Comparison of ENCODE assay signal across 22 cellular contexts in the genomic region with DNA sequence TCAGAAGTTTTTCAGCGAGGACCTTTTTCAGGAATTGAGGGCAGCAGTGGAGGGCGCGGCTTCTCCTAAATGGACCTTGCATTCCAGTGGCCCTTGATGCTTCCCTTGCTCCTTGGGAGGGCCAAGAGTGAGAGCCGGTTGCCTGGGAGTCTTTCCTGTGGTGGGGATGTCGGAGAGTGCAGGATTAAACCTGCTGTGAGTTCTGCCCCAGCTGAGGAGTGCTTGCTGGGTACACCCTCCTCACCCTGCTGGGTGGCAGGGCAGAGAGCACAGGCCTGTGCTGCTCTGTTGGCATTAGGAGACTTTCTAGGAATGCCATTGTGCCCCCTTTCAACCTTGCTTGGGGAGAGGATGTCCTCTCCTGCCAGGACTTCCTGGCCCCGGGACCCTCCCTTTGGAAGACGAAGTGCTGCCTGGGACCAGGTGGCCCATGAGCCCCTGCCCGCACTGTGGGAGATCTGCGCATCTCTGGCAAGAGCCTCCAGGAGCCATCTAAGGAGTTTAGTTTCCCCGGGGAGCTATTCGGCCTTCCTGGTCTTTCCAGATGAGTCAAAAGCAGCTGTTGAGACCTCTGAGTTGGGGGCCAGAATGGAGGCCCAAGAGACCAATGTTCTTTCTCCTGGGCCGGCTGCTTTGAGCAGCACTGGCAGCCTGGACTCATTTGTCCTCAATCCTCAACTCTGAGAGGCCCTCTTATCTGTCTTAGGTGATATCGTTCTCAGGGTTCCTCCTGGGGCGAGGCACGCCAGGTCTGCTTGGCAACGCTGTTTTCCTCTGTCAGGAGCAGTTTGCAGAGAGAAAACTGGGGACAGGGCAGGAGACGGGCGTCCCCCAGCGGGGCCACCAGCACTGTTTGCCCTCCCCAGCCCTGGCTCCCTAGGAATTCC. TPM values are rescaled to one million over a fixed set of nuclear protein-coding genes. Genes with fewer than 3 reads are reported as not detected.
DNase-seq lines count a peak whose midpoint lies in the region; ATAC-seq and TF ChIP-seq lines count a peak whose summit lies in the region.
"Had no signal": no experiment of that assay in that cellular context is flagged by ENCODE, and none has a peak within 500 bp of the region (broad histone marks: within the 10 kb centered on the region; RNA-seq: fewer than 3 reads in every experiment).

No MANE protein-coding gene starts in this region.

- H3K4me1 ChIP-seq in HCT116 (ENCODE audit: control insufficient read depth in 1 of 2, insufficient read depth in 2 of 2, low read length in 2 of 2) (peaks cover 46 to 66% of the 10 kb centered on the region in 2 experiments), duodenal mucosa (ENCODE audit: control insufficient read depth in 1 of 2, insufficient read depth in 2 of 2, low read length in 2 of 2) (peaks cover 41 to 52% of the 10 kb centered on the region in 2 donors), mesendoderm (ENCODE audit: control insufficient read depth, low read depth, low read length) (no peaks in the 10 kb centered on the region), suprapubic skin (peaks cover 9% of the 10 kb centered on the region), gastrocnemius medialis (peaks cover 2 to 6% of the 10 kb centered on the region in 2 donors)

- no peak overlapping the region for H2AK5ac ChIP-seq in mesendoderm (ENCODE audit: low read length)

- H3K4me2 ChIP-seq in HCT116 (ENCODE audit: low read length) (peak overlapping the region; percentile 79), mesendoderm (ENCODE audit: low read length) (no peak overlapping the region)
- H3K4me2 ChIP-seq: KMS-11 had no signal

- CTCF ChIA-PET in HCT116 (lab: Charles Lee) = no interaction called here
- CTCF ChIA-PET in activated CD4-positive, alpha-beta memory T cell treated with anti-CD3 and anti-CD28 coated beads for 36 hours (lab: Charles Lee) = interaction anchor here (0.6 kb wide), 1 partner anchor 215 kb away, joined by 3 read pairs; no protein-coding TSS in a partner anchor

- BruUV-seq in HCT116 (replicated peaks; lab: Mats Ljungman, UMichigan) = no TSS peak

- ATAC-seq in HCT116 = peak; percentile 28
- no peak for ATAC-seq in gastrocnemius medialis
- ATAC-seq: effector memory CD8-positive, alpha-beta T cell; heart right ventricle had no signal

- H3K27ac ChIP-seq in HCT116 (ENCODE audit: low read depth, low read length) (peak overlapping the region; percentile 98), duodenal mucosa (ENCODE audit: low read depth, low read length) (peak overlapping the region; percentile 58), mesendoderm (ENCODE audit: low read depth, low read length) (no peak overlapping the region), suprapubic skin (peak overlapping the region; percentile 2), gastrocnemius medialis (no peak overlapping the region)
- H3K27ac ChIP-seq: heart right ventricle, KMS-11, VCaP had no signal

- H3K36me3 ChIP-seq in HCT116 (ENCODE audit: control insufficient read depth in 1 of 2, insufficient read depth in 2 of 2, low read length in 2 of 2) (peaks cover 0 to 11% of the 10 kb centered on the region in 2 experiments; a peak in 1 of 4 replicates), duodenal mucosa (ENCODE audit: control insufficient read depth in 1 of 2, insufficient read depth in 2 of 2, low read length in 2 of 2) (peaks cover 0 to 14% of the 10 kb centered on the region in 2 donors), mesendoderm (ENCODE audit: control insufficient read depth, insufficient read depth, low read length) (no peaks in the 10 kb centered on the region), suprapubic skin (peaks cover 6% of the 10 kb centered on the region), gastrocnemius medialis (no peaks in the 10 kb centered on the region)
- H3K36me3 ChIP-seq: heart right ventricle had no signal

- in situ Hi-C loops in gastrocnemius medialis (cut with MboI; ENCODE audit: low sequenced_read_pairs in 4 of 4) = loop anchor here in 3 of 4 donors (25.0 kb wide), 1 partner anchor 219 kb away; no protein-coding TSS in a partner anchor

- RAD21 ChIA-PET in HCT116 (lab: Charles Lee; ENCODE audit: low non-redundant PET in 1 of 2, low total read pairs in 2 of 2, uncharacterized antibody in 2 of 2, unreplicated experiment in 2 of 2) = no interaction called here

- no peak overlapping the region for H2BK15ac ChIP-seq in mesendoderm (replicated peaks; ENCODE audit: low read depth)

- H3K9me2 ChIP-seq in HCT116 (ENCODE audit: insufficient read depth) = no peaks in the 10 kb centered on the region

- no peak overlapping the region for H3K4ac ChIP-seq in mesendoderm (ENCODE audit: low read depth, low read length)

- no peak overlapping the region for H2AFZ ChIP-seq in HCT116 (ENCODE audit: low read depth, low read length, poor library complexity, severe bottlenecking)

- no peak overlapping the region for H2BK120ac ChIP-seq in mesendoderm (ENCODE audit: low read depth, low read length)

- intact Hi-C loops in HCT116 (cut with micrococcal nuclease) = no loop called here
- intact Hi-C loops in activated CD4-positive, alpha-beta memory T cell treated with anti-CD3 and anti-CD28 coated beads for 36 hours (cut with micrococcal nuclease) = no loop called here
- intact Hi-C loops in gastrocnemius medialis (cut with DNase I; ENCODE audit: low total_unique reads) = no loop called here

- no peak overlapping the region for H4K8ac ChIP-seq in mesendoderm (ENCODE audit: low read depth, low read length)

- H3K9me3 ChIP-seq in HCT116 (ENCODE audit: control insufficient read depth in 1 of 2, insufficient read depth in 1 of 2, low read depth in 1 of 2, low read length in 2 of 2) (no peaks in the 10 kb centered on the region), duodenal mucosa (ENCODE audit: control insufficient read depth in 1 of 2, low read length in 2 of 2) (no peaks in the 10 kb centered on the region), suprapubic skin (no peaks in the 10 kb centered on the region), gastrocnemius medialis (no peaks in the 10 kb centered on the region)
- H3K9me3 ChIP-seq: heart right ventricle had no signal

- no peak overlapping the region for H2BK5ac ChIP-seq in mesendoderm (ENCODE audit: low read length)

- H3K56ac ChIP-seq in mesendoderm (ENCODE audit: low read length) = peak overlapping the region; percentile 17

- peaks cover 2% of the 10 kb centered on the region for H3K79me1 ChIP-seq in mesendoderm (ENCODE audit: low read length)

- no peak overlapping the region for H3K4me3 Mint-ChIP-seq in activated CD4-positive, alpha-beta memory T cell treated with anti-CD3 and anti-CD28 coated beads for 36 hours
- no peak overlapping the region for H3K4me3 Mint-ChIP-seq in T-helper 2 cell treated with Interferon-gamma antibody and Interleukin-4, amounts not matched to agents 5 μg/mL and 100 μg/mL, for 36 hours
- H3K4me3 Mint-ChIP-seq: activated naive CD4-positive, alpha-beta T cell treated with anti-CD3 and anti-CD28 coated beads, Interleukin-2, amount 10 ng/mL, durations not matched to agents 7 days and 5 days; effector memory CD8-positive, alpha-beta T cell; memory B cell; T-helper 1 cell treated with Interleukin-12 subunit alpha and Interleukin-12 subunit beta and Interleukin-4 antibody, amounts not matched to agents 30 μg/mL and 1 μg/mL, for 36 hours had no signal

- POLR2A ChIA-PET in HCT116 (lab: Charles Lee) = no interaction called here
- POLR2A ChIA-PET in activated CD4-positive, alpha-beta memory T cell treated with anti-CD3 and anti-CD28 coated beads for 36 hours (lab: Charles Lee) = no interaction called here

- H3K79me2 ChIP-seq in HCT116 (ENCODE audit: insufficient read depth, low read length) (peaks cover 90% of the 10 kb centered on the region), mesendoderm (ENCODE audit: control insufficient read depth, insufficient read depth, low read length) (no peaks in the 10 kb centered on the region)

- H4K5ac ChIP-seq in mesendoderm (ENCODE audit: low read length) = no peak overlapping the region

- TF ChIP-seq POLR2A in HCT116 (IDR thresholded peaks at IDR 0.05; ENCODE audit: borderline replicate concordance, extremely low read depth, insufficient read depth, insufficient read length) = no peak
- TF ChIP-seq POLR2A in suprapubic skin (IDR thresholded peaks at IDR 0.05) = no peak
- TF ChIP-seq POLR2A in gastrocnemius medialis (IDR thresholded peaks at IDR 0.05) = no peak

- H3K36me3 Mint-ChIP-seq in activated CD4-positive, alpha-beta memory T cell treated with anti-CD3 and anti-CD28 coated beads for 36 hours = no peaks in the 10 kb centered on the region
- peaks cover 3% of the 10 kb centered on the region for H3K36me3 Mint-ChIP-seq in T-helper 2 cell treated with Interferon-gamma antibody and Interleukin-4, amounts not matched to agents 5 μg/mL and 100 μg/mL, for 36 hours (ENCODE audit: low read depth)

- TF ChIP-seq CTCF in HCT116 (IDR thresholded peaks at IDR 0.05 in 2 of 3, conservative IDR thresholded peaks at IDR 0.05 in 1 of 3; ENCODE audit: borderline replicate concordance in 1 of 3, insufficient read depth in 1 of 3, low read depth in 2 of 3, low read length in 2 of 3) (no peak), suprapubic skin (IDR thresholded peaks at IDR 0.05) (no peak), gastrocnemius medialis (IDR thresholded peaks at IDR 0.05 in 4 of 5, conservative IDR thresholded peaks at IDR 0.05 in 1 of 5) (no peak)

- H3K27me3 Mint-ChIP-seq in activated CD4-positive, alpha-beta memory T cell treated with anti-CD3 and anti-CD28 coated beads for 36 hours = no peaks in the 10 kb centered on the region
- peaks cover 12% of the 10 kb centered on the region for H3K27me3 Mint-ChIP-seq in T-helper 2 cell treated with Interferon-gamma antibody and Interleukin-4, amounts not matched to agents 5 μg/mL and 100 μg/mL, for 36 hours (ENCODE audit: low read depth)
- H3K27me3 Mint-ChIP-seq: CD8-positive, alpha-beta memory T cell; effector memory CD8-positive, alpha-beta T cell; memory B cell had no signal

- no peak for TF ChIP-seq RAD21 in HCT116 (IDR thresholded peaks at IDR 0.05; ENCODE audit: low read depth)

- H3K27me3 ChIP-seq in HCT116 (ENCODE audit: insufficient read depth, low read length) (no peaks in the 10 kb centered on the region), duodenal mucosa (ENCODE audit: control insufficient read depth in 1 of 2, insufficient read depth in 2 of 2, low read length in 2 of 2) (no peaks in the 10 kb centered on the region), mesendoderm (ENCODE audit: insufficient read depth, low read length, poor library complexity) (no peaks in the 10 kb centered on the region), suprapubic skin (no peaks in the 10 kb centered on the region), gastrocnemius medialis (peaks cover 8 to 16% (median 10%) of the 10 kb centered on the region in 3 donors)

- WGBS in mesendoderm (ENCODE audit: extremely low coverage, insufficient coverage, low lambda C conversion rate) = no CpG with 5 or more reads among the region's 19 CpGs
- 84% methylated on average over 9 of the region's 19 CpGs for WGBS in suprapubic skin

- TF ChIP-seq EP300 in suprapubic skin (IDR thresholded peaks at IDR 0.05) = no peak

- peaks cover 29% of the 10 kb centered on the region for H3K4me1 Mint-ChIP-seq in activated CD4-positive, alpha-beta memory T cell treated with anti-CD3 and anti-CD28 coated beads for 36 hours (ENCODE audit: low read depth)
- peaks cover 28% of the 10 kb centered on the region for H3K4me1 Mint-ChIP-seq in T-helper 2 cell treated with Interferon-gamma antibody and Interleukin-4, amounts not matched to agents 5 μg/mL and 100 μg/mL, for 36 hours (ENCODE audit: low read depth)

- no peak overlapping the region for H3K27ac Mint-ChIP-seq in activated CD4-positive, alpha-beta memory T cell treated with anti-CD3 and anti-CD28 coated beads for 36 hours
- H3K27ac Mint-ChIP-seq in T-helper 2 cell treated with Interferon-gamma antibody and Interleukin-4, amounts not matched to agents 5 μg/mL and 100 μg/mL, for 36 hours = no peak overlapping the region
- H3K27ac Mint-ChIP-seq: activated naive CD4-positive, alpha-beta T cell treated with anti-CD3 and anti-CD28 coated beads, Interleukin-2, amount 10 ng/mL, durations not matched to agents 7 days and 5 days; memory B cell; T-helper 1 cell treated with Interleukin-12 subunit alpha and Interleukin-12 subunit beta and Interleukin-4 antibody, amounts not matched to agents 30 μg/mL and 1 μg/mL, for 36 hours had no signal

- H3K9ac ChIP-seq in HCT116 (ENCODE audit: low read length) (peak overlapping the region; percentile 70), duodenal mucosa (ENCODE audit: low read depth in 1 of 2, low read length in 2 of 2) (peak overlapping the region; percentile 54 to 58), mesendoderm (ENCODE audit: low read length) (no peak overlapping the region)
- H3K9ac ChIP-seq: KMS-11 had no signal

- no peak for DNase-seq in HCT116 (ENCODE audit: low read depth, low spot score)
- DNase-seq in mesendoderm = no peak
- DNase-seq in suprapubic skin (ENCODE audit: low spot score in 2 of 2) = no peak
- DNase-seq in activated CD4-positive, alpha-beta memory T cell treated with anti-CD3 and anti-CD28 coated beads for 36 hours = no peak
- no peak for DNase-seq in T-helper 2 cell treated with Interferon-gamma antibody and Interleukin-4, amounts not matched to agents 5 μg/mL and 100 μg/mL, for 36 hours (ENCODE audit: low spot score)
- DNase-seq in activated CD4-positive, alpha-beta T cell treated with anti-CD3 and anti-CD28 coated beads for 4 hours = no peak
- DNase-seq in gastrocnemius medialis = no peak
- DNase-seq: activated CD4-positive, alpha-beta T cell treated with anti-CD3 and anti-CD28 coated beads, Interleukin-2, amount 50 U/mL, for 4 hours; activated naive CD4-positive, alpha-beta T cell treated with anti-CD3 and anti-CD28 coated beads, Interleukin-2, amount 10 ng/mL, durations not matched to agents 7 days and 5 days; activated T-cell treated with anti-CD3 and anti-CD28 coated beads, Interleukin-2, amount 50 U/mL, for 1 hour; CD8-positive, alpha-beta memory T cell; DND-41; effector memory CD8-positive, alpha-beta T cell; heart right ventricle; NCI-H1048; NCI-H526 treated with DMSO at 0.1 percent for 48 hours; SHP77 treated with DMSO at 0.1 percent for 48 hours had no signal

- H3K23ac ChIP-seq in mesendoderm (ENCODE audit: low read length) = no peak overlapping the region

- no peak overlapping the region for H3K18ac ChIP-seq in mesendoderm (ENCODE audit: low read length)

- H4K20me1 ChIP-seq in HCT116 (ENCODE audit: insufficient read depth) = no peaks in the 10 kb centered on the region

- no peaks in the 10 kb centered on the region for H3K9me3 Mint-ChIP-seq in activated CD4-positive, alpha-beta memory T cell treated with anti-CD3 and anti-CD28 coated beads for 36 hours
- no peaks in the 10 kb centered on the region for H3K9me3 Mint-ChIP-seq in T-helper 2 cell treated with Interferon-gamma antibody and Interleukin-4, amounts not matched to agents 5 μg/mL and 100 μg/mL, for 36 hours
- H3K9me3 Mint-ChIP-seq: activated naive CD4-positive, alpha-beta T cell treated with anti-CD3 and anti-CD28 coated beads, Interleukin-2, amount 10 ng/mL, durations not matched to agents 7 days and 5 days; CD8-positive, alpha-beta memory T cell; effector memory CD8-positive, alpha-beta T cell; memory B cell; T-helper 1 cell treated with Interleukin-12 subunit alpha and Interleukin-12 subunit beta and Interleukin-4 antibody, amounts not matched to agents 30 μg/mL and 1 μg/mL, for 36 hours had no signal

- peak overlapping the region; percentile 17 to 35 for H3K4me3 ChIP-seq in HCT116 (replicated peaks in 1 of 2; ENCODE audit: low read depth in 1 of 2, low read length in 2 of 2)
- peak overlapping the region in 1 of 2 donors; percentile 40 for H3K4me3 ChIP-seq in duodenal mucosa (ENCODE audit: low read depth in 1 of 2, low read length in 2 of 2)
- H3K4me3 ChIP-seq in mesendoderm (ENCODE audit: low read length) = no peak overlapping the region
- no peak overlapping the region for H3K4me3 ChIP-seq in suprapubic skin
- no peak overlapping the region for H3K4me3 ChIP-seq in gastrocnemius medialis
- H3K4me3 ChIP-seq: heart right ventricle had no signal

RNA-seq across cellular contexts. Expression of a gene that starts 5.6 kb away (rescaled TPM):
- total RNA-seq in HCT116 (2021; ENCODE audit: unreplicated experiment) (209 TPM), suprapubic skin (100 to 1,000 TPM in 1 of 4 donors, 10 to 100 TPM in 3; 75.3 to 114 (median 78.4) TPM), gastrocnemius medialis (1 to 10 TPM in 3 of 4 donors, under 1 TPM in 1; 0.78 to 7.1 (median 1.4) TPM)
- 177 and 183 TPM in 2 replicates for polyA plus RNA-seq in HCT116 (2012)
- polyA plus RNA-seq in mesendoderm (2013, experiment 1 of 2) = 29.1 TPM
- 29.4 TPM for polyA plus RNA-seq in mesendoderm (2013, experiment 2 of 2)
- 10 to 100 TPM; 15.6 to 17.1 TPM for total RNA-seq in activated CD4-positive, alpha-beta memory T cell treated with anti-CD3 and anti-CD28 coated beads for 36 hours

RNA-seq across cellular contexts. Expression of a gene that starts 14.8 kb away (rescaled TPM):
- total RNA-seq in HCT116 (2021; ENCODE audit: unreplicated experiment) = 87.3 TPM
- 80.0 and 86.5 TPM in 2 replicates for polyA plus RNA-seq in HCT116 (2012)
- polyA plus RNA-seq in mesendoderm (2013, experiment 1 of 2) = 24.5 TPM
- 22.1 TPM for polyA plus RNA-seq in mesendoderm (2013, experiment 2 of 2)
- 10 to 100 TPM; 53.9 to 73.5 (median 62.9) TPM for total RNA-seq in suprapubic skin
- 10 to 100 TPM; 34.9 to 39.7 TPM for total RNA-seq in activated CD4-positive, alpha-beta memory T cell treated with anti-CD3 and anti-CD28 coated beads for 36 hours
- 10 to 100 TPM; 15.4 to 31.2 (median 17.8) TPM for total RNA-seq in gastrocnemius medialis

RNA-seq across cellular contexts. Expression of a gene that starts 15.7 kb away (rescaled TPM):
- total RNA-seq in HCT116 (2021; ENCODE audit: unreplicated experiment) = 38.4 TPM
- polyA plus RNA-seq in HCT116 (2012) = 14.5 and 16.3 TPM in 2 replicates
- 11.7 TPM for polyA plus RNA-seq in mesendoderm (2013, experiment 1 of 2)
- 12.0 TPM for polyA plus RNA-seq in mesendoderm (2013, experiment 2 of 2)
- total RNA-seq in suprapubic skin = 10 to 100 TPM; 18.7 to 25.1 (median 22.1) TPM
- total RNA-seq in activated CD4-positive, alpha-beta memory T cell treated with anti-CD3 and anti-CD28 coated beads for 36 hours = 1 to 10 TPM; 4.7 to 5.3 TPM
- total RNA-seq in gastrocnemius medialis = 10 to 100 TPM; 11.3 to 24.1 (median 16.8) TPM

RNA-seq across cellular contexts. Expression of a gene that starts 56.5 kb away (rescaled TPM):
- total RNA-seq in HCT116 (2021; ENCODE audit: unreplicated experiment) (30.3 TPM), suprapubic skin (100 to 1,000 TPM in 1 of 4 donors, 10 to 100 TPM in 3; 28.4 to 126 (median 76.1) TPM), gastrocnemius medialis (10 to 100 TPM in 2 of 4 donors, 1 to 10 TPM in 2; 4.5 to 34.6 (median 14.3) TPM)
- 24.7 and 39.5 TPM in 2 replicates for polyA plus RNA-seq in HCT116 (2012)
- polyA plus RNA-seq in mesendoderm (2013, experiment 1 of 2) = 1.8 TPM
- 1.1 TPM for polyA plus RNA-seq in mesendoderm (2013, experiment 2 of 2)
- 10 to 100 TPM; 16.8 to 20.5 TPM for total RNA-seq in activated CD4-positive, alpha-beta memory T cell treated with anti-CD3 and anti-CD28 coated beads for 36 hours

Comparison
In these comparisons a context has a peak if more than half of its experiments do, and no peak if none do; other contexts are left out.
1. H3K27ac ChIP-seq: peak in HCT116 (single experiment), duodenal mucosa (single experiment) and suprapubic skin (single experiment); none in mesendoderm (single experiment) and gastrocnemius medialis (0 of 4).
2. H3K4me3 ChIP-seq: peak in HCT116 (2 of 2); none in mesendoderm (single experiment), suprapubic skin (single experiment) and gastrocnemius medialis (0 of 4).
3. RNA of a gene that starts 5.6 kb away (total RNA-seq): 209 TPM in HCT116 (single experiment) and 75.3 to 114 TPM in suprapubic skin; 15.6 to 17.1 TPM in activated CD4-positive, alpha-beta memory T cell treated with anti-CD3 and anti-CD28 coated beads for 36 hours and 0.78 to 7.1 TPM in gastrocnemius medialis; every median in the first group is over 4 times any median in the second.